In genomic region chr11:118577995-118578394, GRCh38 we compare ENCODE assay signal across 3 cellular contexts. TPM values are rescaled to one million over a fixed set of nuclear protein-coding genes. Genes with fewer than 3 reads are reported as not detected.
"Had no signal": no experiment of that assay in that cellular context is flagged by ENCODE, and none has a peak within 500 bp of the region (broad histone marks: within the 10 kb centered on the region; RNA-seq: fewer than 3 reads in every experiment).

No MANE protein-coding gene starts in this region.

RNA-seq across cellular contexts. Expression of gene TTC36, which starts 50.7 kb away (rescaled TPM):
- total RNA-seq: H7, HT-29, IMR-90 had no signal
- polyA plus RNA-seq: IMR-90 had no signal
